In the genomic region with DNA sequence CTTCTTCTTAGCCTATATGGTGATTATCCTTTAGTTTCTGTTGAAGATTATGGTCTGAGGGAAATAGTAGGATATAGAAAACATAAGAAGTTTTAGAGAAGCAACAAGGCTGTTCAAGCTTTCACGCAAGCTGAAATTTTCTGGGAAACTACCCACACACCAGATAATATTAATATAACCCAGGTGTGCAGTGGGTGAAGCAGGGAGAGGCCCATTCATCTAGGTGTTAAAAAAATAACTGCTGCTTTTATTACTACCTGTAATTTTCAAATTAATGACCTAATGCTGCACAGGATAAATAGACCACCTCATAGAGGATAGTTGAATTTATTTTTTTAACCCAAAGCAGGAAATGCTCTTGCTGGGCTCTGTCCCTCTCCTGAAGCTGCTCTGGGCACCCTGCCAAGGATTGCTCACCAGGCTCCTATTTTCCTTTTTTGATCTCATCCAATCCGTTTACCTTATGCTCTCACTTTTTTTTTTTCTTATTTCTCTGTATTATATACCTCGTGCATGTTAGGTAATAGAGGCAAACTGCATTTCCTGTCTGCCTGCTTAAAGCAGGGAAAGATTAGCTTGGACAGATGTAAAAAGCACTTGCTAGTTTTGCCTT, we compare ENCODE assay signal across 9 cellular contexts.
DNase-seq lines count a peak whose midpoint lies in the region; ATAC-seq and TF ChIP-seq lines count a peak whose summit lies in the region.
"Had no signal": no experiment of that assay in that cellular context is flagged by ENCODE, and none has a peak within 500 bp of the region (broad histone marks: within the 10 kb centered on the region; RNA-seq: fewer than 3 reads in every experiment).

No MANE protein-coding gene starts in this region.

- peaks cover 2% of the 10 kb centered on the region for H3K4me1 Mint-ChIP-seq in activated CD8-positive, alpha-beta memory T cell treated with anti-CD3 and anti-CD28 coated beads, Interleukin-2, amount 10 ng/mL, durations not matched to agents 7 days and 5 days

- TF ChIP-seq CTCF in cardiac fibroblast (IDR thresholded peaks at IDR 0.05; ENCODE audit: low read depth, low read length): no peak

- no peaks in the 10 kb centered on the region for H3K27me3 Mint-ChIP-seq in activated CD8-positive, alpha-beta memory T cell treated with anti-CD3 and anti-CD28 coated beads, Interleukin-2, amount 10 ng/mL, durations not matched to agents 7 days and 5 days

- H3K36me3 Mint-ChIP-seq in activated CD8-positive, alpha-beta memory T cell treated with anti-CD3 and anti-CD28 coated beads, Interleukin-2, amount 10 ng/mL, durations not matched to agents 7 days and 5 days: no peaks in the 10 kb centered on the region

- DNase-seq in HK-2 (ENCODE audit: unreplicated experiment) (peak; percentile 67), NCI-H524 treated with DMSO at 0.1 percent for 48 hours (lab: John Stamatoyannopoulos, UW) (peak; percentile 59), cardiac fibroblast (ENCODE audit: low read depth in 2 of 2) (peak; percentile 78 to 94), mucosa of gallbladder (ENCODE audit: low spot score) (peak; percentile 79), GF-D8 (lab: John Stamatoyannopoulos, UW) (no peak)
- DNase-seq in activated CD8-positive, alpha-beta memory T cell treated with anti-CD3 and anti-CD28 coated beads, Interleukin-2, amount 10 ng/mL, durations not matched to agents 7 days and 5 days: no peak
- no peak for DNase-seq in activated CD8-positive, alpha-beta memory T cell treated with anti-CD3 and anti-CD28 coated beads for 24 hours

- no peaks in the 10 kb centered on the region for H3K9me3 Mint-ChIP-seq in activated CD8-positive, alpha-beta memory T cell treated with anti-CD3 and anti-CD28 coated beads, Interleukin-2, amount 10 ng/mL, durations not matched to agents 7 days and 5 days (ENCODE audit: low read depth)

- CTCF ChIA-PET in activated CD8-positive, alpha-beta memory T cell treated with anti-CD3 and anti-CD28 coated beads, Interleukin-2, amount 10 ng/mL, durations not matched to agents 7 days and 5 days (lab: Charles Lee): no interaction called here

- no peak for ATAC-seq in activated CD8-positive, alpha-beta memory T cell treated with anti-CD3 and anti-CD28 coated beads, Interleukin-2, amount 10 ng/mL, durations not matched to agents 7 days and 5 days
- no peak for ATAC-seq in HG03159 (IDR thresholded peaks at IDR 0.05; ENCODE audit: unreplicated experiment)

- no peak overlapping the region for H3K27ac Mint-ChIP-seq in activated CD8-positive, alpha-beta memory T cell treated with anti-CD3 and anti-CD28 coated beads, Interleukin-2, amount 10 ng/mL, durations not matched to agents 7 days and 5 days

- no peak overlapping the region for H3K4me3 Mint-ChIP-seq in activated CD8-positive, alpha-beta memory T cell treated with anti-CD3 and anti-CD28 coated beads, Interleukin-2, amount 10 ng/mL, durations not matched to agents 7 days and 5 days

- no peak overlapping the region for H3K4me3 ChIP-seq in cardiac fibroblast (replicated peaks in 1 of 2; ENCODE audit: low read depth in 2 of 2, low read length in 2 of 2)
- H3K4me3 ChIP-seq: thoracic aorta had no signal

Comparison
In these comparisons a context has a peak if more than half of its experiments do, and no peak if none do; other contexts are left out.
1. DNase-seq: peak in HK-2 (single experiment), NCI-H524 treated with DMSO at 0.1 percent for 48 hours (single experiment), cardiac fibroblast (2 of 2) and mucosa of gallbladder (single experiment); none in activated CD8-positive, alpha-beta memory T cell treated with anti-CD3 and anti-CD28 coated beads, Interleukin-2, amount 10 ng/mL, durations not matched to agents 7 days and 5 days (single experiment), GF-D8 (single experiment) and activated CD8-positive, alpha-beta memory T cell treated with anti-CD3 and anti-CD28 coated beads for 24 hours (single experiment).